Comparison of ENCODE assay signal across 8 cellular contexts in genomic region chr16:72371307-72372081, GRCh38.
DNase-seq lines count a peak whose midpoint lies in the region; ATAC-seq and TF ChIP-seq lines count a peak whose summit lies in the region.

No MANE protein-coding gene starts in this region.

- H3K27me3 ChIP-seq in SJSA1 (replicated peaks): no peaks in the 10 kb centered on the region
- no peaks in the 10 kb centered on the region for H3K27me3 ChIP-seq in thyroid gland

- no peaks in the 10 kb centered on the region for H3K27me3 Mint-ChIP-seq in activated naive CD8-positive, alpha-beta T cell treated with anti-CD3 and anti-CD28 coated beads, Interleukin-2, amount 50 U/mL, for 24 hours
- H3K27me3 Mint-ChIP-seq in activated naive CD8-positive, alpha-beta T cell treated with anti-CD3 and anti-CD28 coated beads for 36 hours: no peaks in the 10 kb centered on the region

- intact Hi-C loops in thyroid gland (cut with DNase I): no loop called here

- H3K4me3 ChIP-seq in SJSA1: no peak overlapping the region
- H3K4me3 ChIP-seq in thyroid gland (replicated peaks in 1 of 3): no peak overlapping the region

- no peak for DNase-seq in activated naive CD8-positive, alpha-beta T cell treated with anti-CD3 and anti-CD28 coated beads, Interleukin-2, amount 50 U/mL, for 24 hours
- DNase-seq in activated naive CD8-positive, alpha-beta T cell treated with anti-CD3 and anti-CD28 coated beads for 36 hours: no peak
- DNase-seq in SJSA1 (ENCODE audit: low read depth in 1 of 2, low spot score in 2 of 2): peak; percentile 42 to 45
- peak; percentile 52 for DNase-seq in iPS DF 19.7 (ENCODE audit: low read depth, low spot score)
- DNase-seq in thyroid gland: peak; percentile 15 to 42
- no peak for DNase-seq in activated gamma-delta T cell treated with Interleukin-2 at 50 U/mL for 16 hours
- no peak for DNase-seq in medulla oblongata (ENCODE audit: extremely low spot score)

- 38 to 39% methylated on average over 10 of the region's 10 CpGs for WGBS in thyroid gland, 2 donors

- H3K27ac ChIP-seq in SJSA1 (peak overlapping the region; percentile 48), thyroid gland (no peak overlapping the region)

- H3K4me1 ChIP-seq in SJSA1 (replicated peaks) (peaks cover 13% of the 10 kb centered on the region), thyroid gland (no peaks in the 10 kb centered on the region)

- H3K36me3 ChIP-seq in SJSA1 (no peaks in the 10 kb centered on the region), thyroid gland (no peaks in the 10 kb centered on the region)

- H3K4me1 Mint-ChIP-seq in activated naive CD8-positive, alpha-beta T cell treated with anti-CD3 and anti-CD28 coated beads, Interleukin-2, amount 50 U/mL, for 24 hours: no peaks in the 10 kb centered on the region
- H3K4me1 Mint-ChIP-seq in activated naive CD8-positive, alpha-beta T cell treated with anti-CD3 and anti-CD28 coated beads for 36 hours: no peaks in the 10 kb centered on the region

- H3K9me3 Mint-ChIP-seq in activated naive CD8-positive, alpha-beta T cell treated with anti-CD3 and anti-CD28 coated beads, Interleukin-2, amount 50 U/mL, for 24 hours: peaks cover 7% of the 10 kb centered on the region
- peaks cover 5% of the 10 kb centered on the region for H3K9me3 Mint-ChIP-seq in activated naive CD8-positive, alpha-beta T cell treated with anti-CD3 and anti-CD28 coated beads for 36 hours

- H3K4me3 Mint-ChIP-seq in activated naive CD8-positive, alpha-beta T cell treated with anti-CD3 and anti-CD28 coated beads, Interleukin-2, amount 50 U/mL, for 24 hours: no peak overlapping the region
- H3K4me3 Mint-ChIP-seq in activated naive CD8-positive, alpha-beta T cell treated with anti-CD3 and anti-CD28 coated beads for 36 hours: no peak overlapping the region

- H3K36me3 Mint-ChIP-seq in activated naive CD8-positive, alpha-beta T cell treated with anti-CD3 and anti-CD28 coated beads, Interleukin-2, amount 50 U/mL, for 24 hours (ENCODE audit: low read depth): peaks cover 2% of the 10 kb centered on the region
- H3K36me3 Mint-ChIP-seq in activated naive CD8-positive, alpha-beta T cell treated with anti-CD3 and anti-CD28 coated beads for 36 hours: peaks cover 7% of the 10 kb centered on the region

- TF ChIP-seq CTCF in thyroid gland (IDR thresholded peaks at IDR 0.05): no peak

- no peak overlapping the region for H3K27ac Mint-ChIP-seq in activated naive CD8-positive, alpha-beta T cell treated with anti-CD3 and anti-CD28 coated beads, Interleukin-2, amount 50 U/mL, for 24 hours
- no peak overlapping the region for H3K27ac Mint-ChIP-seq in activated naive CD8-positive, alpha-beta T cell treated with anti-CD3 and anti-CD28 coated beads for 36 hours

- no peaks in the 10 kb centered on the region for H3K9me3 ChIP-seq in SJSA1 (replicated peaks)
- no peaks in the 10 kb centered on the region for H3K9me3 ChIP-seq in thyroid gland

- ATAC-seq in activated naive CD8-positive, alpha-beta T cell treated with anti-CD3 and anti-CD28 coated beads, Interleukin-2, amount 50 U/mL, for 24 hours: peak; percentile 61
- ATAC-seq in GM21423 (IDR thresholded peaks at IDR 0.05; ENCODE audit: unreplicated experiment): no peak

- no peak for TF ChIP-seq POLR2A in thyroid gland (IDR thresholded peaks at IDR 0.05)

Comparison
In these comparisons a context has a peak if more than half of its experiments do, and no peak if none do; other contexts are left out.
1. DNase-seq: peak in SJSA1 (2 of 2), iPS DF 19.7 (single experiment) and thyroid gland (2 of 2); none in activated naive CD8-positive, alpha-beta T cell treated with anti-CD3 and anti-CD28 coated beads, Interleukin-2, amount 50 U/mL, for 24 hours (single experiment), activated naive CD8-positive, alpha-beta T cell treated with anti-CD3 and anti-CD28 coated beads for 36 hours (single experiment), activated gamma-delta T cell treated with Interleukin-2 at 50 U/mL for 16 hours (single experiment) and medulla oblongata (single experiment).